In the genomic region with DNA sequence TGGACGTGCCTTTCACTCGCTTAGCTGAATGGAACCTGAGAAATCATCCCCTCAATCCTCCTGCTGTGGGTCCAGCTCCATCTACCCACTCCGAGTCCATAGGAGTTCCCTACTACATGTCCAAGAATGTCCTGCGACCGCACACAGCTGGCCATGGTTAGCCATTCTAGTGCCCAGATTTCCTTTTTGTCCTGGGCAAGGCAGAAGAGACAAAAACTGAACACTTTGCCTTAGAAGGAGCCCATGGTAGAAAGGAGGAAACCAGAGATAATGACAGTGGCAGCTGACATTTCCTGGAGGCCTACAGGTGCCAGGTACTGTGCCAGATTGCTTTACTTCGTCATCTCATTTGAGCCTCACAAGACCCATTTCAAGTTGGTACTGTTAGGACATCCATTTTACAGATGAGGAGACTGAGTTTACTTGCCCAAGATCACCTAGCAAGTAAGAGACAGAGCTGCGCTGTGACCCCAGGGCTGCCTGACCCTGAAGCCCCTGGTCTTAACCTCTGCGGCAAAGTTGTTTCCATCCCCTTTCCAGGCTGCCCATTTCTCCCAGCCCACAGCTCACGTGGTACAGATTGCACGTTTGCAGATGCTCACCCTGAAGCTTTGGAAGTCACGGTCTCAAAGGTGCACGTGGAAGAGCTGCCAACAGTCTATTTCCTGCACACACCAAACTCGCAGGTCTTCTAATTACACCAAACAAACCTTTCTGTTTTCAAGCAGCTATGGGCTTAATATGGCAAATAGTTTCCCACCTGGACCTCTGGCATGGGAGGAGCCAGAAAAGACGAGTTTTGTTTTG, we compare ENCODE assay signal across 10 cellular contexts.
A peak's percentile ranks its signal among the peaks of the same experiment; 100 is the strongest.
DNase-seq lines count a peak whose midpoint lies in the region; ATAC-seq and TF ChIP-seq lines count a peak whose summit lies in the region.
"Had no signal": no experiment of that assay in that cellular context is flagged by ENCODE, and none has a peak within 500 bp of the region (broad histone marks: within the 10 kb centered on the region; RNA-seq: fewer than 3 reads in every experiment).

No MANE protein-coding gene starts in this region.

- TF ChIP-seq CTCF in C4-2B (conservative IDR thresholded peaks at IDR 0.05) (no peak), psoas muscle (IDR thresholded peaks at IDR 0.05) (no peak)

- ATAC-seq in psoas muscle: peak in 2 of 4 donors; percentile 1 to 31
- ATAC-seq in HG03097 (IDR thresholded peaks at IDR 0.05; ENCODE audit: low FRiP score, unreplicated experiment): no peak
- ATAC-seq in HG03378 (IDR thresholded peaks at IDR 0.05; ENCODE audit: unreplicated experiment): no peak

- H3K9me3 ChIP-seq in duodenal mucosa (ENCODE audit: control insufficient read depth in 1 of 2, low read length in 2 of 2): no peaks in the 10 kb centered on the region
- no peaks in the 10 kb centered on the region for H3K9me3 ChIP-seq in psoas muscle

- peak overlapping the region in 1 of 2 donors; percentile 39 for H3K9ac ChIP-seq in duodenal mucosa (ENCODE audit: low read depth in 1 of 2, low read length in 2 of 2)

- H3K36me3 ChIP-seq in duodenal mucosa (ENCODE audit: control insufficient read depth in 1 of 2, insufficient read depth in 2 of 2, low read length in 2 of 2): no peaks in the 10 kb centered on the region
- no peaks in the 10 kb centered on the region for H3K36me3 ChIP-seq in psoas muscle (ENCODE audit: insufficient read depth in 1 of 2, low read depth in 1 of 2)

- DNase-seq in NCI-H69 (lab: John Stamatoyannopoulos, UW): peak; percentile 87
- no peak for DNase-seq in psoas muscle
- no peak for DNase-seq in T-helper 9 cell
- DNase-seq in HT-29 (ENCODE audit: low spot score): no peak
- DNase-seq: EL, RPMI8226 had no signal

- intact Hi-C loops in psoas muscle (cut with DNase I): loop anchor here (2.0 to 5.0 kb wide), 2 partner anchors 110 to 111 kb away; no protein-coding TSS in a partner anchor

- peak overlapping the region; percentile 96 for H3K27ac ChIP-seq in C4-2B
- peak overlapping the region; percentile 2 for H3K27ac ChIP-seq in duodenal mucosa (ENCODE audit: low read depth, low read length)
- H3K27ac ChIP-seq in psoas muscle: peak overlapping the region; percentile 99

- H3K4me3 ChIP-seq in duodenal mucosa (ENCODE audit: low read depth in 1 of 2, low read length in 2 of 2): no peak overlapping the region
- H3K4me3 ChIP-seq in psoas muscle: peak overlapping the region; percentile 42

- 25 to 33% (median 31%) methylated on average over 14 of the region's 14 CpGs for WGBS in psoas muscle, 3 donors

- H3K27me3 ChIP-seq in duodenal mucosa (ENCODE audit: control insufficient read depth in 1 of 2, insufficient read depth in 2 of 2, low read length in 2 of 2) (no peaks in the 10 kb centered on the region), psoas muscle (ENCODE audit: insufficient read depth in 3 of 3, low read length in 2 of 3) (no peaks in the 10 kb centered on the region)

- H3K4me1 ChIP-seq in duodenal mucosa (ENCODE audit: control insufficient read depth in 1 of 2, insufficient read depth in 2 of 2, low read length in 2 of 2) (peaks cover 82 to 94% of the 10 kb centered on the region in 2 donors), psoas muscle (peaks cover 98% of the 10 kb centered on the region)

Comparison
In these comparisons a context has a peak if more than half of its experiments do, and no peak if none do; other contexts are left out.
1. H3K27ac ChIP-seq: peak in every context shown above with its lines; median percentile 99 in psoas muscle; 96 in C4-2B; 2 in duodenal mucosa.